ENCODE assay signal across 10 cellular contexts in genomic region chr5:116571568-116572321, GRCh38. TPM values are rescaled to one million over a fixed set of nuclear protein-coding genes. Genes with fewer than 3 reads are reported as not detected.
DNase-seq lines count a peak whose midpoint lies in the region; ATAC-seq and TF ChIP-seq lines count a peak whose summit lies in the region.
"Had no signal": no experiment of that assay in that cellular context is flagged by ENCODE, and none has a peak within 500 bp of the region (broad histone marks: within the 10 kb centered on the region; RNA-seq: fewer than 3 reads in every experiment).

No MANE protein-coding gene starts in this region.

- ATAC-seq in foreskin keratinocyte (no peak), HG03045 (IDR thresholded peaks at IDR 0.05; ENCODE audit: unreplicated experiment) (no peak), HG03432 (IDR thresholded peaks at IDR 0.05; ENCODE audit: unreplicated experiment) (no peak), GM21825 (IDR thresholded peaks at IDR 0.05; ENCODE audit: unreplicated experiment) (no peak)

- H3K4me1 Mint-ChIP-seq in osteocyte (ENCODE audit: unreplicated experiment) = peaks cover 37% of the 10 kb centered on the region

- peaks cover 66% of the 10 kb centered on the region for H3K27me3 ChIP-seq in foreskin keratinocyte

- H3K27ac Mint-ChIP-seq in osteocyte (ENCODE audit: unreplicated experiment) = no peak overlapping the region

- no peaks in the 10 kb centered on the region for H3K4me1 ChIP-seq in foreskin keratinocyte

- no peaks in the 10 kb centered on the region for H3K9me3 Mint-ChIP-seq in osteocyte (ENCODE audit: unreplicated experiment)

- H3K27ac ChIP-seq in foreskin keratinocyte = no peak overlapping the region

- H3K4me3 Mint-ChIP-seq in osteocyte (ENCODE audit: unreplicated experiment) = peak overlapping the region; percentile 87

- in situ Hi-C loops in Caki2 (cut with HindIII; ENCODE audit: low pct_unique_long_range_greater_than_20kb, low sequenced_read_pairs) = no loop called here

- TF ChIP-seq CTCF in foreskin keratinocyte (conservative IDR thresholded peaks at IDR 0.05) = peak; percentile 10
- TF ChIP-seq CTCF in osteocyte (IDR thresholded peaks at IDR 0.05) = no peak

- DNase-seq in Caki2 (ENCODE audit: low read depth) (peak; percentile 21), NCI-H748 treated with DMSO at 0.1 percent for 48 hours (lab: John Stamatoyannopoulos, UW) (peak; percentile 30), foreskin keratinocyte (no peak), osteocyte (ENCODE audit: extremely low spot score, unreplicated experiment) (no peak), 8988T (no peak)
- DNase-seq: activated CD4-positive, alpha-beta T cell treated with anti-CD3 and anti-CD28 coated beads for 48 hours; NCI-H1930 had no signal

- peaks cover 55% of the 10 kb centered on the region for H3K27me3 Mint-ChIP-seq in osteocyte (ENCODE audit: unreplicated experiment)

- no peaks in the 10 kb centered on the region for H3K36me3 Mint-ChIP-seq in osteocyte (ENCODE audit: unreplicated experiment)

RNA-seq across cellular contexts. Expression of gene SEMA6A, which starts 2.9 kb away (rescaled TPM):
- total RNA-seq in Caki2 (2014; rRNA removed; shearing (Covaris generic); ENCODE audit: low replicate concordance) = 0.32 and 2.2 TPM in 2 replicates
- 0.34 and 0.49 TPM in 2 replicates for total RNA-seq in foreskin keratinocyte
- 0.10 and 0.20 TPM in 2 replicates for polyA plus RNA-seq in foreskin keratinocyte
- total RNA-seq in osteocyte = 2.3 and 2.6 TPM in 2 replicates

Comparison
In these comparisons a context has a peak if more than half of its experiments do, and no peak if none do; other contexts are left out.
1. DNase-seq: peak in Caki2 (single experiment) and NCI-H748 treated with DMSO at 0.1 percent for 48 hours (single experiment); none in foreskin keratinocyte (0 of 2), osteocyte (single experiment) and 8988T (single experiment).